ENCODE assay signal across 24 cellular contexts in genomic region chr5:150262502-150262901, GRCh38. TPM values are rescaled to one million over a fixed set of nuclear protein-coding genes. Genes with fewer than 3 reads are reported as not detected.
DNase-seq lines count a peak whose midpoint lies in the region; ATAC-seq, FAIRE-seq and TF ChIP-seq lines count a peak whose summit lies in the region.
"Had no signal": no experiment of that assay in that cellular context is flagged by ENCODE, and none has a peak within 500 bp of the region (broad histone marks: within the 10 kb centered on the region; RNA-seq: fewer than 3 reads in every experiment).

No MANE protein-coding gene starts in this region.

- no peaks in the 10 kb centered on the region for H3F3A ChIP-seq in PC-3 (ENCODE audit: low read length, unreplicated experiment)

- no peaks in the 10 kb centered on the region for H3K9me2 ChIP-seq in PC-3 (replicated peaks; ENCODE audit: low read length)

- H3K4me3 ChIP-seq in PC-3 (ENCODE audit: low read length) (no peak overlapping the region), bronchial epithelial cell (ENCODE audit: low read depth, low read length) (no peak overlapping the region)
- H3K4me3 ChIP-seq: GM23248 had no signal

- no peaks in the 10 kb centered on the region for H3K27me3 ChIP-seq in PC-3 (ENCODE audit: low read length)
- H3K27me3 ChIP-seq in bronchial epithelial cell (ENCODE audit: control insufficient read depth, insufficient read depth, low read length), result peaks cover 2% of the 10 kb centered on the region

- H3K36me3 ChIP-seq in PC-3 (ENCODE audit: low read depth, low read length) (no peaks in the 10 kb centered on the region), bronchial epithelial cell (ENCODE audit: control insufficient read depth, insufficient read depth, low read length) (no peaks in the 10 kb centered on the region)

- intact Hi-C loops in Right ventricle myocardium superior (cut with DNase I) (no loop called here), left cardiac atrium (cut with DNase I) (no loop called here), PC-3 (cut with micrococcal nuclease) (loop anchor here (5.0 kb wide), 1 partner anchor 175 kb away; no protein-coding TSS in a partner anchor)

- peak overlapping the region; percentile 58 for H3K4me2 ChIP-seq in PC-3 (ENCODE audit: low read length)

- no TSS peak for BruUV-seq in PC-3 (replicated peaks; lab: Mats Ljungman, UMichigan)

- ATAC-seq in Right ventricle myocardium superior (ENCODE audit: poor library complexity) (no peak), left cardiac atrium (no peak), PC-3 (no peak), GM21515 (IDR thresholded peaks at IDR 0.05; ENCODE audit: unreplicated experiment) (no peak)
- ATAC-seq: HCT116 had no signal

- H3K79me2 ChIP-seq in PC-3 (ENCODE audit: low read length), result no peaks in the 10 kb centered on the region

- H3K27ac ChIP-seq in PC-3 (ENCODE audit: low read length), result no peak overlapping the region
- H3K27ac ChIP-seq: 22Rv1, GM23248 had no signal

- POLR2A ChIA-PET in PC-3 (lab: Charles Lee; ENCODE audit: unreplicated experiment), result no interaction called here

- no peaks in the 10 kb centered on the region for H4K20me1 ChIP-seq in PC-3 (ENCODE audit: low read length)

- H3K9ac ChIP-seq in PC-3 (ENCODE audit: low read length), result no peak overlapping the region
- H3K9ac ChIP-seq: GM23248 had no signal

- H3K9me3 ChIP-seq in PC-3 (ENCODE audit: low read length), result no peaks in the 10 kb centered on the region

- CTCF ChIA-PET in PC-3 (lab: Charles Lee), result no interaction called here

- H2AFZ ChIP-seq in PC-3 (ENCODE audit: low read length), result no peak overlapping the region
- H2AFZ ChIP-seq: GM23248 had no signal

- DNase-seq in Right ventricle myocardium superior (peak; percentile 17), left cardiac atrium (no peak), PC-3 (peak; percentile 57), bronchial epithelial cell (ENCODE audit: low read depth) (no peak), urothelium cell line (ENCODE audit: low spot score) (no peak), pons (ENCODE audit: low spot score) (no peak)
- no peak for DNase-seq in activated naive CD4-positive, alpha-beta T cell (lab: John Stamatoyannopoulos, UW)
- DNase-seq: C1 segment of cervical spinal cord; Calu3; CD4-positive, alpha-beta memory T cell; COR-L47; DMS53; DMS79 treated with DMSO at 0.1 percent for 48 hours; GF-D8; GM23248; H9; HFFc6 had no signal

- peaks cover 46% of the 10 kb centered on the region for H3K4me1 ChIP-seq in PC-3 (ENCODE audit: insufficient read depth, low read length)

- FAIRE-seq in bronchial epithelial cell (lab: Jason Lieb, UNC) (peak; percentile 28), urothelium cell line (lab: Jason Lieb, UNC) (peak; percentile 58)
- FAIRE-seq: A204.1, GM18507 had no signal

- TF ChIP-seq CTCF in PC-3 (conservative IDR thresholded peaks at IDR 0.05; ENCODE audit: low read depth, low read length) (no peak), bronchial epithelial cell (IDR thresholded peaks at IDR 0.05; ENCODE audit: insufficient read depth, low read length, severe bottlenecking) (no peak)

RNA-seq across cellular contexts. Expression of gene CAMK2A, which starts 27.1 kb away (rescaled TPM):
- total RNA-seq in Right ventricle myocardium superior (17.1 TPM), left cardiac atrium (10 to 100 TPM; 10.8 to 16.3 TPM), PC-3 (2014; rRNA removed) (0.15 TPM in 1 of 2 replicates, not detected in the other), bronchial epithelial cell (under 0.01 TPM in 1 of 2 replicates, not detected in the other)
- total RNA-seq: B cell; Calu3; CD4-positive, alpha-beta memory T cell had no signal

RNA-seq across cellular contexts. Expression of gene ARSI, which starts 40.2 kb away (rescaled TPM):
- total RNA-seq in Right ventricle myocardium superior (0.38 TPM), left cardiac atrium (under 1 TPM; 0.68 to 0.84 TPM), PC-3 (2014; rRNA removed) (5.9 and 6.3 TPM in 2 replicates), bronchial epithelial cell (5.4 and 5.8 TPM in 2 replicates)
- total RNA-seq: B cell; CD4-positive, alpha-beta memory T cell; H4 had no signal

Comparison
In these comparisons a context has a peak if more than half of its experiments do, and no peak if none do; other contexts are left out.
1. DNase-seq: peak in Right ventricle myocardium superior (single experiment) and PC-3 (single experiment); none in left cardiac atrium (single experiment), bronchial epithelial cell (single experiment), urothelium cell line (single experiment), activated naive CD4-positive, alpha-beta T cell (0 of 4) and pons (single experiment).
2. RNA of gene CAMK2A, which starts 27.1 kb away (total RNA-seq): 17.1 TPM in Right ventricle myocardium superior (single experiment) and 10.8 to 16.3 TPM in left cardiac atrium; 0.15 TPM in PC-3 and under 0.01 TPM in bronchial epithelial cell; every median in the first group is over 10 times any median in the second.